In the genomic region with DNA sequence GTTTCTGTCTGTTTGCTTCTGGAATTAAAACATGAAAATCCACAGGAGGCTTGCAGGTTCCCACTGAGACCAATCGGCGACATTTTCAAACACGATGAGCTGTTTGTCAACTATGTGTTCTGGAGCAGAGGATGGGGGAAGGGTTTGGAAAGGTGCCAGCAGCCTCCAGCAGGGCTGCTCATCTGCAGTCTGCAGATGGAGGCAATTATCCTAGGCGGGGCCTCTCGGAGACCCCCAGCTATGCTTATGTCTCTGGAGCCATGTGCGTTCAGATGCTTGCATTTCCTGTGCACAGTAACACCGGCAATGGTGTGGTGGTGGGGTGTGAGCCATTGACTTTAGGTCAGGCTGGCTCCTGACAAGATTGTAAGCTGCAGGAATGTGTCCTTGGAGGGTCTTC, we compare ENCODE assay signal across 19 cellular contexts. TPM values are rescaled to one million over a fixed set of nuclear protein-coding genes. Genes with fewer than 3 reads are reported as not detected.
DNase-seq lines count a peak whose midpoint lies in the region; ATAC-seq and TF ChIP-seq lines count a peak whose summit lies in the region.
"Had no signal": no experiment of that assay in that cellular context is flagged by ENCODE, and none has a peak within 500 bp of the region (broad histone marks: within the 10 kb centered on the region; RNA-seq: fewer than 3 reads in every experiment).

No MANE protein-coding gene starts in this region.

- intact Hi-C loops in Calu3 (cut with micrococcal nuclease; ENCODE audit: unreplicated experiment) = no loop called here

- H3K36me3 ChIP-seq in mesodermal cell (ENCODE audit: control insufficient read depth, insufficient read depth, low read length) = no peaks in the 10 kb centered on the region

- H3K27me3 Mint-ChIP-seq in Calu3 (ENCODE audit: unreplicated experiment) = peaks cover 47% of the 10 kb centered on the region

- no peak overlapping the region for H3K4me3 ChIP-seq in mesodermal cell (ENCODE audit: extremely low read depth, insufficient read depth, low read length, poor library complexity, severe bottlenecking)
- H3K4me3 ChIP-seq: body of pancreas had no signal

- peaks cover 58% of the 10 kb centered on the region for H3K4me1 ChIP-seq in mesodermal cell (ENCODE audit: control insufficient read depth, insufficient read depth, low read length, poor library complexity, severe bottlenecking)
- H3K4me1 ChIP-seq: body of pancreas had no signal

- H3K27ac Mint-ChIP-seq in Calu3 (ENCODE audit: unreplicated experiment) = no peak overlapping the region
- H3K27ac Mint-ChIP-seq: activated B cell treated with CpG ODN at 0.5 μM for 24 hours; stimulated activated effector memory CD8-positive, alpha-beta T cell treated with anti-CD3 and anti-CD28 coated beads, Interleukin-12 subunit alpha, Interleukin-12 subunit beta, amount 100 ng/mL, for 72 hours; type B pancreatic cell had no signal

- no peaks in the 10 kb centered on the region for H3K9me3 ChIP-seq in mesodermal cell (ENCODE audit: control insufficient read depth, low read length)
- H3K9me3 ChIP-seq: body of pancreas had no signal

- no peak for ATAC-seq in GM18498 (IDR thresholded peaks at IDR 0.05; ENCODE audit: unreplicated experiment)
- ATAC-seq: body of pancreas; stimulated activated effector memory CD8-positive, alpha-beta T cell treated with anti-CD3 and anti-CD28 coated beads, Interleukin-12 subunit alpha, Interleukin-12 subunit beta, amount 100 ng/mL, for 72 hours had no signal

- DNase-seq in NCI-H1105 treated with DMSO at 0.1 percent for 48 hours (lab: John Stamatoyannopoulos, UW) (peak; percentile 24), NCI-H1105 (lab: John Stamatoyannopoulos, UW) (no peak), NCI-H345 (lab: John Stamatoyannopoulos, UW) (peak; percentile 91), brain pericyte (ENCODE audit: low read depth, low spot score) (peak; percentile 75), Calu3 (no peak), NCI-H526 (lab: John Stamatoyannopoulos, UW) (no peak)
- DNase-seq: activated B cell treated with CpG ODN at 0.5 μM for 24 hours; activated naive CD4-positive, alpha-beta T cell treated with Interleukin-2 at 50 U/mL for 16 hours; body of pancreas; CD4-positive, CD25-positive, alpha-beta regulatory T cell; effector CD8-positive, alpha-beta T cell; midbrain had no signal

- H3K36me3 Mint-ChIP-seq in Calu3 (ENCODE audit: insufficient read depth, unreplicated experiment) = no peaks in the 10 kb centered on the region
- H3K36me3 Mint-ChIP-seq: CD4-positive, CD25-positive, alpha-beta regulatory T cell; stimulated activated effector memory CD8-positive, alpha-beta T cell treated with anti-CD3 and anti-CD28 coated beads, Interleukin-12 subunit alpha, Interleukin-12 subunit beta, amount 100 ng/mL, for 72 hours; type B pancreatic cell had no signal

- H3K27ac ChIP-seq in mesodermal cell (ENCODE audit: low read depth, low read length, severe bottlenecking) = peak overlapping the region; percentile 23
- H3K27ac ChIP-seq: 22Rv1, body of pancreas had no signal

- TF ChIP-seq CTCF in Calu3 (IDR thresholded peaks at IDR 0.05; ENCODE audit: unreplicated experiment) = no peak

- CTCF ChIA-PET in Calu3 (lab: Charles Lee) = no interaction called here

- BruUV-seq in Calu3 (replicated peaks; lab: Mats Ljungman, UMichigan) = no TSS peak

- no peaks in the 10 kb centered on the region for H3K9me3 Mint-ChIP-seq in Calu3 (ENCODE audit: low read depth, unreplicated experiment)
- H3K9me3 Mint-ChIP-seq: activated B cell treated with CpG ODN at 0.5 μM for 24 hours; stimulated activated effector memory CD8-positive, alpha-beta T cell treated with anti-CD3 and anti-CD28 coated beads, Interleukin-12 subunit alpha, Interleukin-12 subunit beta, amount 100 ng/mL, for 72 hours; type B pancreatic cell had no signal

- H3K4me1 Mint-ChIP-seq in Calu3 (ENCODE audit: low read depth, unreplicated experiment) = peaks cover 39% of the 10 kb centered on the region
- H3K4me1 Mint-ChIP-seq: activated B cell treated with CpG ODN at 0.5 μM for 24 hours; CD4-positive, CD25-positive, alpha-beta regulatory T cell had no signal

- H3K4me3 Mint-ChIP-seq in Calu3 (ENCODE audit: low read depth, unreplicated experiment) = no peak overlapping the region
- H3K4me3 Mint-ChIP-seq: activated B cell treated with CpG ODN at 0.5 μM for 24 hours; CD4-positive, CD25-positive, alpha-beta regulatory T cell; stimulated activated effector memory CD8-positive, alpha-beta T cell treated with anti-CD3 and anti-CD28 coated beads, Interleukin-12 subunit alpha, Interleukin-12 subunit beta, amount 100 ng/mL, for 72 hours; type B pancreatic cell had no signal

- 21 to 42% methylated on average over 6 of the region's 7 CpGs for whole genome bisulfite sequencing in mesodermal cell (ENCODE audit: insufficient coverage in 2 of 2), 2 experiments

RNA-seq across cellular contexts. Expression of a gene that starts 51.7 kb away (rescaled TPM):
- 0.92 TPM for polyA plus RNA-seq in mesodermal cell (2013, experiment 1 of 2)
- 0.46 TPM for polyA plus RNA-seq in mesodermal cell (2013, experiment 2 of 2)
- not detected in 2 replicates for total RNA-seq in Calu3 (2022)
- total RNA-seq: activated B cell treated with CpG ODN at 0.5 μM for 24 hours; body of pancreas; CD4-positive, CD25-positive, alpha-beta regulatory T cell; HT1080 had no signal
- polyA plus RNA-seq: CD4-positive, CD25-positive, alpha-beta regulatory T cell; keratinocyte had no signal

Comparison
In these comparisons a context has a peak if more than half of its experiments do, and no peak if none do; other contexts are left out.
1. DNase-seq: peak in NCI-H1105 treated with DMSO at 0.1 percent for 48 hours (single experiment), NCI-H345 (single experiment) and brain pericyte (single experiment); none in NCI-H1105 (single experiment), Calu3 (single experiment) and NCI-H526 (0 of 2).